ENCODE assay signal across 12 cellular contexts in genomic region chr20:23397961-23398360, GRCh38. TPM values are rescaled to one million over a fixed set of nuclear protein-coding genes. Genes with fewer than 3 reads are reported as not detected.
DNase-seq lines count a peak whose midpoint lies in the region; ATAC-seq and TF ChIP-seq lines count a peak whose summit lies in the region.
"Had no signal": no experiment of that assay in that cellular context is flagged by ENCODE, and none has a peak within 500 bp of the region (broad histone marks: within the 10 kb centered on the region; RNA-seq: fewer than 3 reads in every experiment).

No MANE protein-coding gene starts in this region.

- H3K27ac Mint-ChIP-seq in activated CD8-positive, alpha-beta T cell treated with anti-CD3 and anti-CD28 coated beads, Interleukin-2, amount 10 ng/mL, durations not matched to agents 7 days and 5 days, result peak overlapping the region; percentile 84
- peak overlapping the region; percentile 59 for H3K27ac Mint-ChIP-seq in glutamatergic neuron (ENCODE audit: unreplicated experiment)
- H3K27ac Mint-ChIP-seq: CD4-positive, alpha-beta T cell; memory B cell had no signal

- H3K4me3 Mint-ChIP-seq in activated CD8-positive, alpha-beta T cell treated with anti-CD3 and anti-CD28 coated beads, Interleukin-2, amount 10 ng/mL, durations not matched to agents 7 days and 5 days, result peak overlapping the region; percentile 51
- peak overlapping the region; percentile 38 for H3K4me3 Mint-ChIP-seq in glutamatergic neuron (ENCODE audit: unreplicated experiment)
- H3K4me3 Mint-ChIP-seq: CD4-positive, alpha-beta T cell; memory B cell had no signal

- intact Hi-C loops in Right ventricle myocardium superior (cut with DNase I), result no loop called here

- peaks cover 70% of the 10 kb centered on the region for H3K36me3 Mint-ChIP-seq in activated CD8-positive, alpha-beta T cell treated with anti-CD3 and anti-CD28 coated beads, Interleukin-2, amount 10 ng/mL, durations not matched to agents 7 days and 5 days (ENCODE audit: low read depth)
- peaks cover 7% of the 10 kb centered on the region for H3K36me3 Mint-ChIP-seq in glutamatergic neuron (ENCODE audit: unreplicated experiment)

- no peak overlapping the region for H3K27ac ChIP-seq in right atrium auricular region

- H3K27me3 Mint-ChIP-seq in activated CD8-positive, alpha-beta T cell treated with anti-CD3 and anti-CD28 coated beads, Interleukin-2, amount 10 ng/mL, durations not matched to agents 7 days and 5 days (ENCODE audit: low read depth), result no peaks in the 10 kb centered on the region
- peaks cover 6% of the 10 kb centered on the region for H3K27me3 Mint-ChIP-seq in glutamatergic neuron (ENCODE audit: unreplicated experiment)
- H3K27me3 Mint-ChIP-seq: CD4-positive, alpha-beta T cell; memory B cell had no signal

- peaks cover 55% of the 10 kb centered on the region for H3K4me1 Mint-ChIP-seq in activated CD8-positive, alpha-beta T cell treated with anti-CD3 and anti-CD28 coated beads, Interleukin-2, amount 10 ng/mL, durations not matched to agents 7 days and 5 days (ENCODE audit: low read depth)
- peaks cover 41% of the 10 kb centered on the region for H3K4me1 Mint-ChIP-seq in glutamatergic neuron (ENCODE audit: low read depth, unreplicated experiment)

- TF ChIP-seq CTCF in right atrium auricular region (IDR thresholded peaks at IDR 0.05) (no peak), glutamatergic neuron (IDR thresholded peaks at IDR 0.05; ENCODE audit: partially characterized antibody, unreplicated experiment) (no peak)

- no peak overlapping the region for H3K4me3 ChIP-seq in right atrium auricular region

- CTCF ChIA-PET in activated CD8-positive, alpha-beta T cell treated with anti-CD3 and anti-CD28 coated beads, Interleukin-2, amount 10 ng/mL, durations not matched to agents 7 days and 5 days (lab: Charles Lee), result interaction anchor here (1.1 to 2.0 kb wide), 3 partner anchors 11 to 25 kb away, joined by 3 to 7 read pairs (median 5); no protein-coding TSS in a partner anchor

- H3K9me3 ChIP-seq in right atrium auricular region, result no peaks in the 10 kb centered on the region

- ATAC-seq in Right ventricle myocardium superior (ENCODE audit: poor library complexity), result peak; percentile 27
- peak; percentile 63 for ATAC-seq in activated CD8-positive, alpha-beta T cell treated with anti-CD3 and anti-CD28 coated beads, Interleukin-2, amount 10 ng/mL, durations not matched to agents 7 days and 5 days

- H3K36me3 ChIP-seq in right atrium auricular region, result peaks cover 23% of the 10 kb centered on the region

- POLR2A ChIA-PET in activated CD8-positive, alpha-beta T cell treated with anti-CD3 and anti-CD28 coated beads, Interleukin-2, amount 10 ng/mL, durations not matched to agents 7 days and 5 days (lab: Charles Lee), result interaction anchor here (1.0 to 2.1 kb wide), 2 partner anchors 10 to 48 kb away, joined by 3 to 9 read pairs; partner anchors contain the start of gene NXT1

- H3K9me3 Mint-ChIP-seq in activated CD8-positive, alpha-beta T cell treated with anti-CD3 and anti-CD28 coated beads, Interleukin-2, amount 10 ng/mL, durations not matched to agents 7 days and 5 days (ENCODE audit: insufficient read depth), result no peaks in the 10 kb centered on the region
- peaks cover 4% of the 10 kb centered on the region for H3K9me3 Mint-ChIP-seq in glutamatergic neuron (ENCODE audit: unreplicated experiment)
- H3K9me3 Mint-ChIP-seq: CD4-positive, alpha-beta T cell; memory B cell had no signal

- H3K27me3 ChIP-seq in right atrium auricular region, result no peaks in the 10 kb centered on the region

- peaks cover 0 to 20% of the 10 kb centered on the region in 2 donors for H3K4me1 ChIP-seq in right atrium auricular region

- DNase-seq in Right ventricle myocardium superior, result no peak
- DNase-seq in right atrium auricular region (ENCODE audit: low spot score), result no peak
- no peak for DNase-seq in activated CD8-positive, alpha-beta T cell treated with anti-CD3 and anti-CD28 coated beads, Interleukin-2, amount 10 ng/mL, durations not matched to agents 7 days and 5 days
- DNase-seq in glutamatergic neuron, result no peak
- peak; percentile 72 for DNase-seq in stromal cell of bone marrow (ENCODE audit: low read depth)
- no peak for DNase-seq in NCI-H446 (lab: John Stamatoyannopoulos, UW)
- no peak for DNase-seq in activated CD8-positive, alpha-beta memory T cell treated with anti-CD3 and anti-CD28 coated beads, Interleukin-2, amount 50 U/mL, for 48 hours
- DNase-seq in COR-L47 (lab: John Stamatoyannopoulos, UW), result no peak
- DNase-seq: CD4-positive, alpha-beta T cell; NCI-H1417; SHP77 had no signal

RNA-seq across cellular contexts. Expression of gene NAPB, which starts 23.3 kb away (rescaled TPM):
- total RNA-seq in Right ventricle myocardium superior (4.2 TPM), right atrium auricular region (1 to 10 TPM; 4.8 to 5.1 TPM), glutamatergic neuron (ENCODE audit: unreplicated experiment) (74.1 TPM)
- 10 to 100 TPM; 15.6 to 18.7 TPM for total RNA-seq in activated CD8-positive, alpha-beta T cell treated with anti-CD3 and anti-CD28 coated beads, Interleukin-2, amount 10 ng/mL, durations not matched to agents 7 days and 5 days

RNA-seq across cellular contexts. Expression of gene GZF1, which starts 36.0 kb away (rescaled TPM):
- total RNA-seq in Right ventricle myocardium superior, result 16.6 TPM
- total RNA-seq in right atrium auricular region, result 10 to 100 TPM; 14.9 TPM
- total RNA-seq in activated CD8-positive, alpha-beta T cell treated with anti-CD3 and anti-CD28 coated beads, Interleukin-2, amount 10 ng/mL, durations not matched to agents 7 days and 5 days, result 10 to 100 TPM; 11.1 to 15.8 TPM
- 28.3 TPM for total RNA-seq in glutamatergic neuron (ENCODE audit: unreplicated experiment)

RNA-seq across cellular contexts. Expression of gene CSTL1, which starts 41.5 kb away (rescaled TPM):
- not detected for total RNA-seq in Right ventricle myocardium superior
- total RNA-seq in right atrium auricular region, result not detected
- total RNA-seq in activated CD8-positive, alpha-beta T cell treated with anti-CD3 and anti-CD28 coated beads, Interleukin-2, amount 10 ng/mL, durations not matched to agents 7 days and 5 days, result not detected
- not detected for total RNA-seq in glutamatergic neuron (ENCODE audit: unreplicated experiment)
- total RNA-seq: CD4-positive, alpha-beta T cell had no signal

RNA-seq across cellular contexts. Expression of gene NXT1, which starts 47.4 kb away (rescaled TPM):
- total RNA-seq in Right ventricle myocardium superior, result 6.6 TPM
- 10 to 100 TPM; 16.1 to 19.1 TPM for total RNA-seq in right atrium auricular region
- 10 to 100 TPM; 34.8 to 35.5 TPM for total RNA-seq in activated CD8-positive, alpha-beta T cell treated with anti-CD3 and anti-CD28 coated beads, Interleukin-2, amount 10 ng/mL, durations not matched to agents 7 days and 5 days
- total RNA-seq in glutamatergic neuron (ENCODE audit: unreplicated experiment), result 12.6 TPM

RNA-seq across cellular contexts. Expression of gene CST11, which starts 54.7 kb away (rescaled TPM):
- total RNA-seq in Right ventricle myocardium superior (not detected), right atrium auricular region (not detected), glutamatergic neuron (ENCODE audit: unreplicated experiment) (not detected)
- total RNA-seq in activated CD8-positive, alpha-beta T cell treated with anti-CD3 and anti-CD28 coated beads, Interleukin-2, amount 10 ng/mL, durations not matched to agents 7 days and 5 days, result not detected
- total RNA-seq: CD4-positive, alpha-beta T cell had no signal
